In the genomic region with DNA sequence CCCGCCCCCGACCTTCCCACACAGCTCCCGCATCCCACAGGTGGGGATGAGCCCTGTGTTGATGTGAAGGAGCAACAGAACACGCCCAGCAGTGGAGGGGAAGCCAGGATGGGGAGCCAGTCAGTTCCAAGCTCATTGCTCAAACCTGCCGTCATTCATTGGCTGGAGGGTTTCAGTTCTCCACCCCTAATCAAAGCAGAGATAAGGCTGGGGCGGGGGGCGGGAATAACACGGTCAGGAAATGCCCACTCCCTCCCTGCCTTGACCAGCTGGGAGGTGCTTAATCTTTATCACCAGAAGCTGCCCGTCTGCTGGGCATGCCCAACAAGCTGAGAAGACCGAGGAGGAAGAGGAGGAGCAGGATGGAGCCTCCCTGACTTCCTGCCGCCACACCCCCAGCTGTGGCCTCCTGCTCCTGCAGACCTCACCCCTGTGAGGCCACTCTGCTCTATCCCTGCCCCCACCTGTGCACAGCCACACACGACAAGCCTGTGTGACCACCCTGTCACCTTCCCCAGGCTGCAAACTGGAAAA, we compare ENCODE assay signal across 25 cellular contexts.
DNase-seq lines count a peak whose midpoint lies in the region; ATAC-seq and TF ChIP-seq lines count a peak whose summit lies in the region.
"Had no signal": no experiment of that assay in that cellular context is flagged by ENCODE, and none has a peak within 500 bp of the region (broad histone marks: within the 10 kb centered on the region; RNA-seq: fewer than 3 reads in every experiment).

No MANE protein-coding gene starts in this region.

- H4K8ac ChIP-seq in mesendoderm (ENCODE audit: low read depth, low read length): no peak overlapping the region

- peak overlapping the region; percentile 95 to 99 (median 98) for H3K27ac Mint-ChIP-seq in CD14-positive monocyte
- H3K27ac Mint-ChIP-seq in immature natural killer cell: no peak overlapping the region
- H3K27ac Mint-ChIP-seq: activated CD4-positive, alpha-beta memory T cell treated with anti-CD3 and anti-CD28 coated beads, Interleukin-2, amount 10 ng/mL, durations not matched to agents 7 days and 5 days; CD4-positive, alpha-beta T cell; natural killer cell; stimulated activated effector memory CD8-positive, alpha-beta T cell treated with anti-CD3 and anti-CD28 coated beads, Interleukin-12 subunit alpha, Interleukin-12 subunit beta, amount 100 ng/mL, for 72 hours; T-helper 1 cell treated with Interleukin-12 subunit alpha and Interleukin-12 subunit beta and Interleukin-4 antibody, amounts not matched to agents 30 μg/mL and 1 μg/mL, for 36 hours; WTC11 had no signal

- no peak overlapping the region for H4K5ac ChIP-seq in mesendoderm (ENCODE audit: low read length)

- no peak for DNase-seq in CD14-positive monocyte (ENCODE audit: low spot score)
- peak; percentile 60 for DNase-seq in KBM-7
- peak; percentile 23 for DNase-seq in dermis blood vessel endothelial cell
- DNase-seq in mesendoderm: peak; percentile 80
- no peak for DNase-seq in immature natural killer cell
- no peak for DNase-seq in MV-4-11 (lab: John Stamatoyannopoulos, UW)
- DNase-seq: activated CD4-positive, alpha-beta memory T cell treated with anti-CD3 and anti-CD28 coated beads, Interleukin-2, amount 10 ng/mL, durations not matched to agents 7 days and 5 days; activated gamma-delta T cell treated with Interleukin-2 at 50 U/mL for 16 hours; activated T-cell treated with anti-CD3 and anti-CD28 coated beads for 4 hours; CD4-positive, alpha-beta T cell; GDM1; hippocampal formation; kidney; natural killer cell; NCI-H2171 treated with DMSO at 0.1 percent for 48 hours; NCI-H748 treated with DMSO at 0.1 percent for 48 hours; SIG-M5; sigmoid colon had no signal

- H3K4me1 ChIP-seq in mesendoderm (ENCODE audit: control insufficient read depth, low read depth, low read length): peaks cover 17% of the 10 kb centered on the region
- H3K4me1 ChIP-seq: parathyroid adenoma had no signal

- WGBS in mesendoderm (ENCODE audit: extremely low coverage, insufficient coverage, low lambda C conversion rate): no CpG with 5 or more reads among the region's 12 CpGs

- H3K56ac ChIP-seq in mesendoderm (ENCODE audit: low read length): peak overlapping the region; percentile 65

- H3K4me1 Mint-ChIP-seq in CD14-positive monocyte (peaks cover 74% of the 10 kb centered on the region), immature natural killer cell (peaks cover 7 to 14% of the 10 kb centered on the region in 2 donors)

- H3K4ac ChIP-seq in mesendoderm (ENCODE audit: low read depth, low read length): peak overlapping the region; percentile 0

- H3K4me2 ChIP-seq in mesendoderm (ENCODE audit: low read length): no peak overlapping the region

- no peak overlapping the region for H3K4me3 ChIP-seq in mesendoderm (ENCODE audit: low read length)
- H3K4me3 ChIP-seq: sigmoid colon, thoracic aorta had no signal

- no peaks in the 10 kb centered on the region for H3K27me3 ChIP-seq in mesendoderm (ENCODE audit: insufficient read depth, low read length, poor library complexity)
- H3K27me3 ChIP-seq: sigmoid colon had no signal

- H3K4me3 Mint-ChIP-seq in CD14-positive monocyte (peak overlapping the region; percentile 41 to 67), immature natural killer cell (no peak overlapping the region)
- H3K4me3 Mint-ChIP-seq: activated CD4-positive, alpha-beta memory T cell treated with anti-CD3 and anti-CD28 coated beads, Interleukin-2, amount 10 ng/mL, durations not matched to agents 7 days and 5 days; CD4-positive, alpha-beta T cell; natural killer cell; stimulated activated effector memory CD8-positive, alpha-beta T cell treated with anti-CD3 and anti-CD28 coated beads, Interleukin-12 subunit alpha, Interleukin-12 subunit beta, amount 100 ng/mL, for 72 hours; T-helper 1 cell treated with Interleukin-12 subunit alpha and Interleukin-12 subunit beta and Interleukin-4 antibody, amounts not matched to agents 30 μg/mL and 1 μg/mL, for 36 hours; WTC11 had no signal

- H2BK15ac ChIP-seq in mesendoderm (replicated peaks; ENCODE audit: low read depth): no peak overlapping the region

- H3K27me3 Mint-ChIP-seq in CD14-positive monocyte (ENCODE audit: low read depth in 3 of 3): peaks cover 0 to 3% (median 0%) of the 10 kb centered on the region in 3 donors
- H3K27me3 Mint-ChIP-seq in immature natural killer cell (ENCODE audit: low read depth in 3 of 3): peaks cover 0 to 5% (median 3%) of the 10 kb centered on the region in 3 donors

- H3K18ac ChIP-seq in mesendoderm (ENCODE audit: low read length): no peak overlapping the region

- H3K9ac ChIP-seq in mesendoderm (ENCODE audit: low read length): no peak overlapping the region
- H3K9ac ChIP-seq: parathyroid adenoma had no signal

- H2BK120ac ChIP-seq in mesendoderm (ENCODE audit: low read depth, low read length): no peak overlapping the region

- in situ Hi-C loops in KBM-7 (cut with MboI; ENCODE audit: low pct_unique_long_range_greater_than_20kb, low sequenced_read_pairs): no loop called here

- H2AK5ac ChIP-seq in mesendoderm (ENCODE audit: low read length): no peak overlapping the region

- H2BK5ac ChIP-seq in mesendoderm (ENCODE audit: low read length): peak overlapping the region; percentile 37

- ATAC-seq in HG02678 (IDR thresholded peaks at IDR 0.05; ENCODE audit: unreplicated experiment) (no peak), GM21619 (IDR thresholded peaks at IDR 0.05; ENCODE audit: unreplicated experiment) (no peak)
- ATAC-seq: natural killer cell; stimulated activated effector memory CD8-positive, alpha-beta T cell treated with anti-CD3 and anti-CD28 coated beads, Interleukin-12 subunit alpha, Interleukin-12 subunit beta, amount 100 ng/mL, for 72 hours had no signal

- intact Hi-C loops in CD14-positive monocyte (cut with micrococcal nuclease): loop anchor here (10.0 kb wide), 2 partner anchors 181 to 549 kb away; partner anchors contain the start of gene ZNF438 (in 1 of the 2)

- H3K9me3 Mint-ChIP-seq in CD14-positive monocyte (peaks cover 7 to 15% (median 11%) of the 10 kb centered on the region in 7 donors), immature natural killer cell (peaks cover 0 to 3% (median 0%) of the 10 kb centered on the region in 6 donors)
- H3K9me3 Mint-ChIP-seq: activated CD4-positive, alpha-beta memory T cell treated with anti-CD3 and anti-CD28 coated beads, Interleukin-2, amount 10 ng/mL, durations not matched to agents 7 days and 5 days; CD4-positive, alpha-beta T cell; natural killer cell; stimulated activated effector memory CD8-positive, alpha-beta T cell treated with anti-CD3 and anti-CD28 coated beads, Interleukin-12 subunit alpha, Interleukin-12 subunit beta, amount 100 ng/mL, for 72 hours; T-helper 1 cell treated with Interleukin-12 subunit alpha and Interleukin-12 subunit beta and Interleukin-4 antibody, amounts not matched to agents 30 μg/mL and 1 μg/mL, for 36 hours had no signal

- no peaks in the 10 kb centered on the region for H3K36me3 ChIP-seq in mesendoderm (ENCODE audit: control insufficient read depth, insufficient read depth, low read length)
- H3K36me3 ChIP-seq: sigmoid colon, thoracic aorta had no signal

- H3K79me2 ChIP-seq in mesendoderm (ENCODE audit: control insufficient read depth, insufficient read depth, low read length): no peaks in the 10 kb centered on the region
- H3K79me2 ChIP-seq: parathyroid adenoma had no signal

- H3K79me1 ChIP-seq in mesendoderm (ENCODE audit: low read length): no peaks in the 10 kb centered on the region

- no peak for TF ChIP-seq CTCF in CD14-positive monocyte (IDR thresholded peaks at IDR 0.05)

- no peak overlapping the region for H3K23ac ChIP-seq in mesendoderm (ENCODE audit: low read length)

- no peak overlapping the region for H3K27ac ChIP-seq in mesendoderm (ENCODE audit: low read depth, low read length)
- H3K27ac ChIP-seq: parathyroid adenoma, thoracic aorta had no signal

- H3K36me3 Mint-ChIP-seq in CD14-positive monocyte (peaks cover 3 to 6% of the 10 kb centered on the region in 2 donors), immature natural killer cell (no peaks in the 10 kb centered on the region)
- H3K36me3 Mint-ChIP-seq: natural killer cell; stimulated activated effector memory CD8-positive, alpha-beta T cell treated with anti-CD3 and anti-CD28 coated beads, Interleukin-12 subunit alpha, Interleukin-12 subunit beta, amount 100 ng/mL, for 72 hours had no signal

Comparison
In these comparisons a context has a peak if more than half of its experiments do, and no peak if none do; other contexts are left out.
1. DNase-seq: peak in KBM-7 (single experiment), dermis blood vessel endothelial cell (single experiment) and mesendoderm (single experiment); none in CD14-positive monocyte (single experiment), immature natural killer cell (0 of 3) and MV-4-11 (single experiment).
2. H3K27ac Mint-ChIP-seq: peak in CD14-positive monocyte (7 of 7); none in immature natural killer cell (0 of 6).
3. H3K4me3 Mint-ChIP-seq: peak in CD14-positive monocyte (2 of 2); none in immature natural killer cell (0 of 5).